ENCODE assay signal across 3 cellular contexts in genomic region chr2:189548686-189549439, GRCh38.
TF ChIP-seq lines count a peak whose summit lies in the region.

No MANE protein-coding gene starts in this region.

TF ChIP-seq in HCT116, 20 proteins besides CTCF, POLR2A, EP300 and RAD21:
- TF ChIP-seq CEBPB (IDR thresholded peaks at IDR 0.05; ENCODE audit: low read depth) (no peak), CBX3 (IDR thresholded peaks at IDR 0.05; ENCODE audit: low read depth) (no peak), EZH2 (IDR thresholded peaks at IDR 0.05) (no peak), ZFX (IDR thresholded peaks at IDR 0.05) (no peak), REST (IDR thresholded peaks at IDR 0.05; ENCODE audit: low read depth) (no peak), MAX (IDR thresholded peaks at IDR 0.05) (no peak), SP1 (IDR thresholded peaks at IDR 0.05; ENCODE audit: low read depth) (no peak), FOSL1 (IDR thresholded peaks at IDR 0.05; ENCODE audit: low read depth) (no peak), ZBTB33 (IDR thresholded peaks at IDR 0.05; ENCODE audit: extremely low read depth, insufficient replicate concordance, low read length) (no peak), SRF (IDR thresholded peaks at IDR 0.05; ENCODE audit: low read depth) (no peak), ZNF274 (IDR thresholded peaks at IDR 0.05; ENCODE audit: low read depth, low read length) (no peak), POLR2AphosphoS5 (IDR thresholded peaks at IDR 0.05; ENCODE audit: low read depth, low read length) (no peak), TCF7L2 (IDR thresholded peaks at IDR 0.05; ENCODE audit: borderline replicate concordance, extremely low read depth, insufficient read depth, insufficient read length) (no peak), EGR1 (IDR thresholded peaks at IDR 0.05; ENCODE audit: low read depth) (no peak), JUND (IDR thresholded peaks at IDR 0.05) (no peak)

TF ChIP-seq in H1, 55 proteins besides CTCF, POLR2A, EP300 and RAD21:
- no peak for TF ChIP-seq SP1 (IDR thresholded peaks at IDR 0.05; ENCODE audit: low read depth, low read length)
- TF ChIP-seq SP4 (IDR thresholded peaks at IDR 0.05; ENCODE audit: low read length): no peak
- TF ChIP-seq MAFK (IDR thresholded peaks at IDR 0.05; ENCODE audit: low read depth, low read length): peak; percentile 36; the same call in 1 of the 2 replicates
- TF ChIP-seq BACH1 (IDR thresholded peaks at IDR 0.05; ENCODE audit: low read length): peak; percentile 36; the same call in 1 of the 2 replicates

TF ChIP-seq in liver, 16 proteins besides CTCF, POLR2A, EP300 and RAD21:
- TF ChIP-seq SP1 (IDR thresholded peaks at IDR 0.05) (peak; percentile 15), HNF4A (conservative IDR thresholded peaks at IDR 0.05) (peak; percentile 39 to 53), MAX (IDR thresholded peaks at IDR 0.05) (peak; percentile 48), JUND (IDR thresholded peaks at IDR 0.05) (peak; percentile 30 to 38), RXRA (IDR thresholded peaks at IDR 0.05) (peak in 1 of 2 donors; percentile 29), NR2F2 (IDR thresholded peaks at IDR 0.05) (no peak), HNF4G (IDR thresholded peaks at IDR 0.05) (no peak)
